In the genomic region with DNA sequence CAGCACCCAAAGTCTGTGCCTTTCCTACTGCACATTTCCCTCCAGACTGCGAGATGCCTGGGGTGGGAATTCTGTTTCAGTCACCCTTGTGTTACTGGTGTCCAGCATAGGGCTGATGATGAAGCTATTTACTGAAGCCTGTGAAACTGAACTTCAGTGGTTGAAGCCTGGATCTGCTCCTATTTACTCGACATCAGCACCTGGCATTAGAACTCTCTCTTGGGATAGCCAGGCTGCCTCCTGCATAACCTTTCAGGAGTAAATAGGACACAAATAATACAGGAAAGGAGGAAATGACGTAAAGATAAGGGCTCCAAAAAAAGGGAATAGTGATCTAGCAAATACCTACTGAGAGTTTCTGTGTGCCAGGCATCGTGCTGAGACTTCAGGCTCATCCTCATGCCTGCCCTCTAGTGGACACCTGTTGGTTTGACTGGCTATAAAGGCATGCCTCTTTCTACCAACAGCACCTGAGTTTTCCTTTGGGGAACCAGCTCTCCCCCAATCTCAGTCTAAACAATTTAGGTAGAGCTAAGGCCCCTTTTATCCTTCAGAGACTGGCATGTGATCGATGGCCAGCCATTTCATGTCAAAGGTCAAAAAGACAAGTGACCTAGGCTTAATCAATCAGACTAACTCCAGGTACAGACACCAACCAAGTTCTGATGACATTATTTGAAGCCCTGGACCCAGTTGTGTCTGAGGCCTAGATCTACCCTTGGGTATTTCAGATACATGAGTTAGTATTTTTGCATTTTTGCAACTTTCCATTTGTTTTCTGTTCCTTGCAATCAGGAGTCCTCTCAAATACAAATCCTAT, we compare ENCODE assay signal across 8 cellular contexts.
DNase-seq lines count a peak whose midpoint lies in the region; ATAC-seq, FAIRE-seq and TF ChIP-seq lines count a peak whose summit lies in the region.

No MANE protein-coding gene starts in this region.

- H3K4me2 ChIP-seq in A549 (no peak overlapping the region), KMS-11 (no peak overlapping the region)

- no peak for TF ChIP-seq POLR2A in A549 (IDR thresholded peaks at IDR 0.05; ENCODE audit: low read length)

- ATAC-seq in A549 (peak in 1 of 2 experiments; percentile 42; a peak in 2 of 6 replicates), GM19328 (IDR thresholded peaks at IDR 0.05; ENCODE audit: unreplicated experiment) (no peak), HG03108 (IDR thresholded peaks at IDR 0.05; ENCODE audit: unreplicated experiment) (no peak), HG02981 (IDR thresholded peaks at IDR 0.05; ENCODE audit: unreplicated experiment) (no peak)

- peak in 1 of 2 experiments; percentile 32 for DNase-seq in A549 (ENCODE audit: low read depth in 1 of 2, low spot score in 1 of 2)
- no peak for DNase-seq in GM13977 (ENCODE audit: low spot score)
- DNase-seq in ascending aorta (ENCODE audit: low spot score in 2 of 2): no peak

- H4K20me1 ChIP-seq in KMS-11 (ENCODE audit: insufficient read depth): no peaks in the 10 kb centered on the region

- H3K4me3 ChIP-seq in A549 (no peak overlapping the region), KMS-11 (IDR thresholded peaks at IDR 0.05; ENCODE audit: insufficient read depth, low read depth, low read length) (no peak overlapping the region), ascending aorta (no peak overlapping the region), liver (ENCODE audit: low read depth in 1 of 3, low read length in 3 of 3) (no peak overlapping the region)

- no peak for FAIRE-seq in A549 (lab: Jason Lieb, UNC)

- no peaks in the 10 kb centered on the region for H3K27me3 ChIP-seq in KMS-11 (ENCODE audit: insufficient read depth, low read depth)
- no peaks in the 10 kb centered on the region for H3K27me3 ChIP-seq in ascending aorta
- H3K27me3 ChIP-seq in liver (ENCODE audit: control insufficient read depth in 4 of 4, insufficient read depth in 4 of 4, low read length in 3 of 4): no peaks in the 10 kb centered on the region

- no peak overlapping the region for H3K9ac ChIP-seq in KMS-11
- no peak overlapping the region for H3K9ac ChIP-seq in liver (ENCODE audit: low read depth in 1 of 2, low read length in 2 of 2)

- CTCF ChIA-PET in A549 (lab: Yijun Ruan, JAX): interaction anchor here (0.7 to 2.8 kb wide), 7 partner anchors 9 to 77 kb away, joined by 3 to 11 read pairs (median 6); no protein-coding TSS in a partner anchor

- no peaks in the 10 kb centered on the region for H3K36me3 ChIP-seq in KMS-11 (ENCODE audit: insufficient read depth)
- H3K36me3 ChIP-seq in ascending aorta: no peaks in the 10 kb centered on the region
- no peaks in the 10 kb centered on the region for H3K36me3 ChIP-seq in liver (ENCODE audit: control insufficient read depth in 4 of 4, insufficient read depth in 3 of 4, low read depth in 1 of 4, low read length in 3 of 4)

- H2AFZ ChIP-seq in KMS-11 (ENCODE audit: low read depth): no peak overlapping the region

- no peaks in the 10 kb centered on the region for H3K79me2 ChIP-seq in KMS-11 (ENCODE audit: insufficient read depth, low read depth)

- peak; percentile 39 to 49; a peak in 4 of 5 replicates for TF ChIP-seq RAD21 in A549 (conservative IDR thresholded peaks at IDR 0.05 in 1 of 2, IDR thresholded peaks at IDR 0.05 in 1 of 2)
- peak; percentile 77 to 87 for TF ChIP-seq RAD21 in liver (IDR thresholded peaks at IDR 0.05)

- intact Hi-C loops in ascending aorta (cut with DNase I): loop anchor here (10.0 kb wide), 1 partner anchor 900 kb away; no protein-coding TSS in a partner anchor

- no peak for TF ChIP-seq EP300 in A549 (IDR thresholded peaks at IDR 0.05)

- TF ChIP-seq CTCF in A549 (IDR thresholded peaks at IDR 0.05) (peak; percentile 60), GM13977 (IDR thresholded peaks at IDR 0.05; ENCODE audit: extremely low read depth, insufficient read depth, missing control alignments) (peak; percentile 79), KMS-11 (conservative IDR thresholded peaks at IDR 0.05; ENCODE audit: low read depth, low read length) (peak; percentile 72), ascending aorta (IDR thresholded peaks at IDR 0.05) (peak; percentile 12 to 60 (median 41)), liver (IDR thresholded peaks at IDR 0.05; ENCODE audit: low read depth, low read length, missing input control) (peak; percentile 75)

- 72% methylated on average over 5 of the region's 5 CpGs for WGBS in A549 (ENCODE audit: missing lambda C conversion rate)
- WGBS in liver: 60% methylated on average over 5 of the region's 5 CpGs

- H3K4me1 ChIP-seq in A549: peaks cover 50% of the 10 kb centered on the region
- H3K4me1 ChIP-seq in KMS-11 (ENCODE audit: low read depth, poor library complexity, severe bottlenecking): no peaks in the 10 kb centered on the region
- no peaks in the 10 kb centered on the region for H3K4me1 ChIP-seq in ascending aorta
- peaks cover 0 to 5% (median 0%) of the 10 kb centered on the region in 4 donors for H3K4me1 ChIP-seq in liver (ENCODE audit: control insufficient read depth in 4 of 4, insufficient read depth in 4 of 4, low read length in 3 of 4)

- H3K27ac ChIP-seq in A549: peak overlapping the region; percentile 35 to 85; a peak in 4 of 6 replicates
- no peak overlapping the region for H3K27ac ChIP-seq in KMS-11
- H3K27ac ChIP-seq in ascending aorta: no peak overlapping the region
- H3K27ac ChIP-seq in liver (ENCODE audit: low read depth in 1 of 2, low read length in 2 of 2): no peak overlapping the region

- POLR2A ChIA-PET in A549 (lab: Yijun Ruan, JAX): no interaction called here

- in situ Hi-C loops in GM13977 (cut with MboI; ENCODE audit: low pct_unique_long_range_greater_than_20kb, low sequenced_read_pairs, unreplicated experiment): no loop called here

- H3K9me3 ChIP-seq in A549 (no peaks in the 10 kb centered on the region), ascending aorta (no peaks in the 10 kb centered on the region), liver (ENCODE audit: control insufficient read depth in 4 of 4, low read length in 3 of 4) (no peaks in the 10 kb centered on the region)

TF ChIP-seq in A549, 52 proteins besides CTCF, POLR2A, EP300 and RAD21:
- TF ChIP-seq, protein P1, sequence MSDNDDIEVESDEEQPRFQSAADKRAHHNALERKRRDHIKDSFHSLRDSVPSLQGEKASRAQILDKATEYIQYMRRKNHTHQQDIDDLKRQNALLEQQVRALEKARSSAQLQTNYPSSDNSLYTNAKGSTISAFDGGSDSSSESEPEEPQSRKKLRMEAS (IDR thresholded peaks at IDR 0.05): 0 out of 2 replicates have a peak, but pooled peaks have one; percentile 27
- no peak for TF ChIP-seq MYC (IDR thresholded peaks at IDR 0.05; ENCODE audit: borderline replicate concordance, low read length)
- TF ChIP-seq SMC3 (IDR thresholded peaks at IDR 0.05): peak; percentile 59

TF ChIP-seq in liver, 16 proteins besides CTCF, POLR2A, EP300 and RAD21 (continues in another document):
- no peak for TF ChIP-seq GABPA (IDR thresholded peaks at IDR 0.05 in 1 of 2, conservative IDR thresholded peaks at IDR 0.05 in 1 of 2)
- TF ChIP-seq, protein P2, sequence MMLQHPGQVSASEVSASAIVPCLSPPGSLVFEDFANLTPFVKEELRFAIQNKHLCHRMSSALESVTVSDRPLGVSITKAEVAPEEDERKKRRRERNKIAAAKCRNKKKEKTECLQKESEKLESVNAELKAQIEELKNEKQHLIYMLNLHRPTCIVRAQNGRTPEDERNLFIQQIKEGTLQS (IDR thresholded peaks at IDR 0.05): no peak
- no peak for TF ChIP-seq JUND (IDR thresholded peaks at IDR 0.05)
- no peak for TF ChIP-seq HNF4A (conservative IDR thresholded peaks at IDR 0.05)
- no peak for TF ChIP-seq FOXA1 (IDR thresholded peaks at IDR 0.05)
- TF ChIP-seq RXRA (IDR thresholded peaks at IDR 0.05): no peak
- TF ChIP-seq, protein P3, sequence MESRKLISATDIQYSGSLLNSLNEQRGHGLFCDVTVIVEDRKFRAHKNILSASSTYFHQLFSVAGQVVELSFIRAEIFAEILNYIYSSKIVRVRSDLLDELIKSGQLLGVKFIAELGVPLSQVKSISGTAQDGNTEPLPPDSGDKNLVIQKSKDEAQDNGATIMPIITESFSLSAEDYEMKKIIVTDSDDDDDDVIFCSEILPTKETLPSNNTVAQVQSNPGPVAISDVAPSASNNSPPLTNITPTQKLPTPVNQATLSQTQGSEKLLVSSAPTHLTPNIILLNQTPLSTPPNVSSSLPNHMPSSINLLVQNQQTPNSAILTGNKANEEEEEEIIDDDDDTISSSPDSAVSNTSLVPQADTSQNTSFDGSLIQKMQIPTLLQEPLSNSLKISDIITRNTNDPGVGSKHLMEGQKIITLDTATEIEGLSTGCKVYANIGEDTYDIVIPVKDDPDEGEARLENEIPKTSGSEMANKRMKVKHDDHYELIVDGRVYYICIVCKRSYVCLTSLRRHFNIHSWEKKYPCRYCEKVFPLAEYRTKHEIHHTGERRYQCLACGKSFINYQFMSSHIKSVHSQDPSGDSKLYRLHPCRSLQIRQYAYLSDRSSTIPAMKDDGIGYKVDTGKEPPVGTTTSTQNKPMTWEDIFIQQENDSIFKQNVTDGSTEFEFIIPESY (IDR thresholded peaks at IDR 0.05): no peak
- TF ChIP-seq FOXA2 (IDR thresholded peaks at IDR 0.05): no peak
- TF ChIP-seq YY1 (IDR thresholded peaks at IDR 0.05): no peak
- TF ChIP-seq TAF1 (conservative IDR thresholded peaks at IDR 0.05): no peak
- no peak for TF ChIP-seq REST (IDR thresholded peaks at IDR 0.05)

Comparison
In these comparisons a context has a peak if more than half of its experiments do, and no peak if none do; other contexts are left out.
1. H3K27ac ChIP-seq: peak in A549 (2 of 2); none in KMS-11 (single experiment), ascending aorta (0 of 2) and liver (0 of 2).
2. Peak in every context shown above with its lines, with median percentiles within 50 percentile points of each other: CTCF ChIP-seq.